1 cellular context compared by ENCODE assay signal in genomic region chr14:55580401-55581010, GRCh38.
TF ChIP-seq lines count a peak whose summit lies in the region.

No MANE protein-coding gene starts in this region.

TF ChIP-seq in HepG2, 621 proteins besides CTCF, POLR2A, EP300 and RAD21 (continued from another document and continues in another):
- no peak for TF ChIP-seq AGO1 (IDR thresholded peaks at IDR 0.05; ENCODE audit: low read depth, low read length, poor library complexity, severe bottlenecking)
- TF ChIP-seq CEBPB (IDR thresholded peaks at IDR 0.05; ENCODE audit: borderline replicate concordance, low read depth, low read length), result no peak
- TF ChIP-seq KLF13 (CRISPR knock-in tag; IDR thresholded peaks at IDR 0.05), result no peak
- TF ChIP-seq ZNF547 (CRISPR knock-in tag; IDR thresholded peaks at IDR 0.05), result 0 out of 2 replicates have a peak, but pooled peaks have one; percentile 54
- TF ChIP-seq YY1 (IDR thresholded peaks at IDR 0.05; ENCODE audit: insufficient read depth, insufficient replicate concordance, low read depth, low read length), result no peak
- no peak for TF ChIP-seq ZNF224 (CRISPR knock-in tag; IDR thresholded peaks at IDR 0.05)
- TF ChIP-seq ZNF737 (CRISPR knock-in tag; IDR thresholded peaks at IDR 0.05; ENCODE audit: borderline replicate concordance), result no peak
- TF ChIP-seq ZNF318 (CRISPR knock-in tag; IDR thresholded peaks at IDR 0.05), result no peak
- no peak for TF ChIP-seq ZNF317 (CRISPR knock-in tag; IDR thresholded peaks at IDR 0.05)
- 0 out of 2 replicates have a peak, but pooled peaks have one; percentile 15 for TF ChIP-seq PITX1 (CRISPR knock-in tag; IDR thresholded peaks at IDR 0.05)
- no peak for TF ChIP-seq ZNF670 (CRISPR knock-in tag; IDR thresholded peaks at IDR 0.05; ENCODE audit: borderline replicate concordance)
- TF ChIP-seq ZNF589 (CRISPR knock-in tag; conservative IDR thresholded peaks at IDR 0.05), result no peak
- TF ChIP-seq SNAPC2 (CRISPR knock-in tag; IDR thresholded peaks at IDR 0.05), result no peak
- no peak for TF ChIP-seq ATF7 (IDR thresholded peaks at IDR 0.05)
- no peak for TF ChIP-seq ATF7 (CRISPR knock-in tag; IDR thresholded peaks at IDR 0.05)
- TF ChIP-seq KMT2A (CRISPR knock-in tag; IDR thresholded peaks at IDR 0.05), result peak; percentile 88
- TF ChIP-seq ZNF468 (CRISPR knock-in tag; IDR thresholded peaks at IDR 0.05), result no peak
- 0 out of 3 replicates have a peak, but pooled peaks have one; percentile 0 for TF ChIP-seq MXI1 (IDR thresholded peaks at IDR 0.05; ENCODE audit: borderline replicate concordance, low read depth, low read length)
- TF ChIP-seq SNAI1 (CRISPR knock-in tag; IDR thresholded peaks at IDR 0.05; ENCODE audit: borderline replicate concordance), result no peak
- TF ChIP-seq ZNF740 (CRISPR knock-in tag; IDR thresholded peaks at IDR 0.05), result peak; percentile 69
- no peak for TF ChIP-seq ZNF724P (CRISPR knock-in tag; IDR thresholded peaks at IDR 0.05; ENCODE audit: borderline replicate concordance)
- TF ChIP-seq ZNF234 (CRISPR knock-in tag; conservative IDR thresholded peaks at IDR 0.05), result 0 out of 2 replicates have a peak, but pooled peaks have one; percentile 54
- TF ChIP-seq PHF8 (CRISPR knock-in tag; IDR thresholded peaks at IDR 0.05), result peak; percentile 73
- no peak; the same call in 1 of the 2 replicates for TF ChIP-seq GABPA (IDR thresholded peaks at IDR 0.05; ENCODE audit: low read depth, low read length)
- no peak for TF ChIP-seq GABPA (CRISPR knock-in tag; IDR thresholded peaks at IDR 0.05; ENCODE audit: low read depth)
- TF ChIP-seq PATZ1 (CRISPR knock-in tag; IDR thresholded peaks at IDR 0.05), result peak; percentile 53
- no peak for TF ChIP-seq ZNF660 (CRISPR knock-in tag; IDR thresholded peaks at IDR 0.05; ENCODE audit: borderline replicate concordance, low read depth)
- TF ChIP-seq CHD4 (IDR thresholded peaks at IDR 0.05; ENCODE audit: borderline replicate concordance, low read length), result no peak
- no peak for TF ChIP-seq ONECUT2 (CRISPR knock-in tag; IDR thresholded peaks at IDR 0.05)
- TF ChIP-seq PRDM15 (CRISPR knock-in tag; IDR thresholded peaks at IDR 0.05), result no peak
- peak; percentile 51; the same call in 1 of the 2 replicates for TF ChIP-seq MXD3 (CRISPR knock-in tag; IDR thresholded peaks at IDR 0.05)
- no peak for TF ChIP-seq RCOR2 (CRISPR knock-in tag; IDR thresholded peaks at IDR 0.05)
- no peak for TF ChIP-seq HIVEP1 (CRISPR knock-in tag; IDR thresholded peaks at IDR 0.05)
- TF ChIP-seq ZNF883 (CRISPR knock-in tag; IDR thresholded peaks at IDR 0.05; ENCODE audit: not compliant biosample characterization), result peak; percentile 38
- peak; percentile 45; the same call in 1 of the 2 replicates for TF ChIP-seq KLF6 (CRISPR knock-in tag; IDR thresholded peaks at IDR 0.05)
- no peak for TF ChIP-seq REPIN1 (CRISPR knock-in tag; IDR thresholded peaks at IDR 0.05; ENCODE audit: borderline replicate concordance, low read depth)
- peak; percentile 68 for TF ChIP-seq AGO2 (optimal IDR thresholded peaks at IDR 0.05; ENCODE audit: low read depth, low read length)
- TF ChIP-seq HMGXB3 (CRISPR knock-in tag; IDR thresholded peaks at IDR 0.05; ENCODE audit: borderline replicate concordance), result no peak
